ENCODE assay signal across 32 cellular contexts in genomic region chr9:131153585-131153984, GRCh38. TPM values are rescaled to one million over a fixed set of nuclear protein-coding genes. Genes with fewer than 3 reads are reported as not detected.
"Had no signal": no experiment of that assay in that cellular context is flagged by ENCODE, and none has a peak within 500 bp of the region (broad histone marks: within the 10 kb centered on the region; RNA-seq: fewer than 3 reads in every experiment).

No MANE protein-coding gene starts in this region.

- H3K9me3 Mint-ChIP-seq: effector memory CD8-positive, alpha-beta T cell; immature natural killer cell; naive B cell; natural killer cell treated with Interleukin-12 subunit alpha and Interleukin-12 subunit beta and Interleukin-15 and Interleukin-18, amount 100 ng/mL, for 72 hours; neural progenitor cell; stimulated activated memory B cell treated with anti-CD40 and anti-IgM and Interleukin-4, amounts not matched to agents 10 μg/mL and 1 μg/mL and 100 μg/mL, for 72 hours had no signal

- H3K4me1 ChIP-seq: esophagus squamous epithelium, heart right ventricle, neural progenitor cell, parathyroid adenoma, prostate gland, sigmoid colon, testis, tibial nerve, upper lobe of left lung had no signal

- H3K4me2 ChIP-seq: neural progenitor cell had no signal

- ATAC-seq: effector memory CD8-positive, alpha-beta T cell; heart right ventricle; mucosa of descending colon; natural killer cell treated with Interleukin-12 subunit alpha and Interleukin-12 subunit beta and Interleukin-15 and Interleukin-18, amount 100 ng/mL, for 72 hours; right cardiac atrium; stimulated activated memory B cell treated with anti-CD40 and anti-IgM and Interleukin-4, amounts not matched to agents 10 μg/mL and 1 μg/mL and 100 μg/mL, for 72 hours; stimulated activated naive CD8-positive, alpha-beta T cell treated with anti-CD3 and anti-CD28 coated beads, Interleukin-15, Interleukin-2, amounts not matched to agents 100 U/mL and 50 U/mL, for 24 hours had no signal

- H3K27me3 ChIP-seq: esophagus squamous epithelium, heart right ventricle, neural progenitor cell, sigmoid colon, testis, tibial nerve, upper lobe of left lung had no signal

- H3K4me3 Mint-ChIP-seq: effector memory CD8-positive, alpha-beta T cell; immature natural killer cell; mesothelial cell of epicardium; naive B cell; natural killer cell treated with Interleukin-12 subunit alpha and Interleukin-12 subunit beta and Interleukin-15 and Interleukin-18, amount 100 ng/mL, for 72 hours; neural progenitor cell; stimulated activated memory B cell treated with anti-CD40 and anti-IgM and Interleukin-4, amounts not matched to agents 10 μg/mL and 1 μg/mL and 100 μg/mL, for 72 hours had no signal

- FAIRE-seq: endometrium, urothelium cell line had no signal

- H3K4me3 ChIP-seq: esophagus squamous epithelium, heart right ventricle, lung, mucosa of descending colon, neural progenitor cell, prostate gland, sigmoid colon, testis, tibial nerve, upper lobe of left lung had no signal

- H3K27ac Mint-ChIP-seq: effector memory CD8-positive, alpha-beta T cell; mesothelial cell of epicardium; natural killer cell treated with Interleukin-12 subunit alpha and Interleukin-12 subunit beta and Interleukin-15 and Interleukin-18, amount 100 ng/mL, for 72 hours; neural progenitor cell; stimulated activated memory B cell treated with anti-CD40 and anti-IgM and Interleukin-4, amounts not matched to agents 10 μg/mL and 1 μg/mL and 100 μg/mL, for 72 hours had no signal

- H2AFZ ChIP-seq: neural progenitor cell, parathyroid adenoma had no signal

- H3K27ac ChIP-seq: esophagus squamous epithelium, heart right ventricle, neural progenitor cell, parathyroid adenoma, prostate gland, sigmoid colon, testis, tibial nerve, upper lobe of left lung had no signal

- DNase-seq: cortex of kidney; effector memory CD8-positive, alpha-beta T cell; erythroblast; esophagus squamous epithelium; foreskin melanocyte; glutamatergic neuron; heart right ventricle; hypothalamus; immature natural killer cell; islet precursor cell; mesenchymal stem cell; mucosa of descending colon; naive B cell; right cardiac atrium; sigmoid colon; stimulated activated CD4-positive, alpha-beta T cell treated with anti-CD3 and anti-CD28 coated beads, Interleukin-2, amount 100 ng/mL, for 24 hours; stimulated activated CD4-positive, alpha-beta T cell treated with anti-CD3 and anti-CD28 coated beads, Interleukin-4, amount 100 ng/mL, for 24 hours; stimulated activated naive CD8-positive, alpha-beta T cell treated with anti-CD3 and anti-CD28 coated beads, Interleukin-15, Interleukin-2, amounts not matched to agents 100 U/mL and 50 U/mL, for 24 hours; substantia nigra; testis; upper lobe of left lung had no signal

- H3K9ac ChIP-seq: neural progenitor cell, parathyroid adenoma had no signal

- H3K79me2 ChIP-seq: parathyroid adenoma had no signal

- H3K9me3 ChIP-seq: esophagus squamous epithelium, heart right ventricle, mucosa of descending colon, prostate gland, sigmoid colon, testis, upper lobe of left lung had no signal

- H3K4me1 Mint-ChIP-seq: mesothelial cell of epicardium, neural progenitor cell had no signal

- H3K27me3 Mint-ChIP-seq: effector memory CD8-positive, alpha-beta T cell; naive B cell; natural killer cell treated with Interleukin-12 subunit alpha and Interleukin-12 subunit beta and Interleukin-15 and Interleukin-18, amount 100 ng/mL, for 72 hours; stimulated activated memory B cell treated with anti-CD40 and anti-IgM and Interleukin-4, amounts not matched to agents 10 μg/mL and 1 μg/mL and 100 μg/mL, for 72 hours had no signal

RNA-seq across cellular contexts. Expression of gene AIF1L, which starts 57.3 kb away (rescaled TPM):
- total RNA-seq: natural killer cell treated with Interleukin-12 subunit alpha and Interleukin-12 subunit beta and Interleukin-15 and Interleukin-18, amount 100 ng/mL, for 72 hours; osteoblast had no signal
- polyA plus RNA-seq: immature natural killer cell had no signal
